8 cellular contexts compared by ENCODE assay signal in genomic region chr11:75814686-75815344, GRCh38. TPM values are rescaled to one million over a fixed set of nuclear protein-coding genes. Genes with fewer than 3 reads are reported as not detected.
DNase-seq lines count a peak whose midpoint lies in the region; ATAC-seq lines count a peak whose summit lies in the region.

Gene UVRAG (plus strand): TSS chr11:75815210. CDS start chr11:75815408, 198 bp downstream.

- no peak within 1 kb of the TSS for H2BK5ac ChIP-seq in mesenchymal stem cell (ENCODE audit: low read depth, low read length, poor library complexity, severe bottlenecking)

- peaks cover 20% of the 10 kb centered on the region for H3K79me1 ChIP-seq in mesenchymal stem cell (replicated peaks; ENCODE audit: low read length, poor library complexity, severe bottlenecking)

- H3K4me1 ChIP-seq in NT2/D1 (ENCODE audit: insufficient read depth, insufficient read length) (no peaks in the 10 kb centered on the region), endocrine pancreas (ENCODE audit: control insufficient read depth, insufficient read depth, low read length) (peaks cover 13% of the 10 kb centered on the region), mesenchymal stem cell (ENCODE audit: control insufficient read depth, insufficient read depth, low read depth, low read length) (peaks cover 9% of the 10 kb centered on the region)

- H3K27me3 Mint-ChIP-seq in activated CD8-positive, alpha-beta memory T cell treated with anti-CD3 and anti-CD28 coated beads, Interleukin-2, amount 10 ng/mL, durations not matched to agents 7 days and 5 days, result no peaks in the 10 kb centered on the region

- H3K27ac ChIP-seq in mesenchymal stem cell (ENCODE audit: low read length, poor library complexity, severe bottlenecking), result peak within 1 kb of the TSS; percentile 68

- H2BK120ac ChIP-seq in mesenchymal stem cell (ENCODE audit: low read depth, low read length), result peak within 1 kb of the TSS; percentile 55

- H3K4me1 Mint-ChIP-seq in activated CD8-positive, alpha-beta memory T cell treated with anti-CD3 and anti-CD28 coated beads, Interleukin-2, amount 10 ng/mL, durations not matched to agents 7 days and 5 days, result peaks cover 15% of the 10 kb centered on the region

- H3K4ac ChIP-seq in mesenchymal stem cell (ENCODE audit: low read depth in 1 of 2, low read length in 2 of 2), result peak within 1 kb of the TSS; percentile 91 to 94

- peak within 1 kb of the TSS; percentile 86 for H2BK15ac ChIP-seq in mesenchymal stem cell (ENCODE audit: low read depth, poor library complexity, severe bottlenecking)

- CTCF ChIA-PET in activated CD8-positive, alpha-beta memory T cell treated with anti-CD3 and anti-CD28 coated beads, Interleukin-2, amount 10 ng/mL, durations not matched to agents 7 days and 5 days (lab: Charles Lee), result interaction anchor here (0.9 to 4.9 kb wide), 5 partner anchors 12 to 394 kb away, joined by 3 to 52 read pairs (median 6); no protein-coding TSS in a partner anchor

- peak within 1 kb of the TSS in 1 of 2 experiments; percentile 83 for H3K23ac ChIP-seq in mesenchymal stem cell (ENCODE audit: low read length in 2 of 2)

- H3K27ac Mint-ChIP-seq in activated CD8-positive, alpha-beta memory T cell treated with anti-CD3 and anti-CD28 coated beads, Interleukin-2, amount 10 ng/mL, durations not matched to agents 7 days and 5 days, result peak within 1 kb of the TSS; percentile 94

- peak within 1 kb of the TSS; percentile 97 for H3K4me2 ChIP-seq in mesenchymal stem cell (ENCODE audit: low read length, poor library complexity, severe bottlenecking)

- no peaks in the 10 kb centered on the region for H3K9me3 Mint-ChIP-seq in activated CD8-positive, alpha-beta memory T cell treated with anti-CD3 and anti-CD28 coated beads, Interleukin-2, amount 10 ng/mL, durations not matched to agents 7 days and 5 days (ENCODE audit: low read depth)

- peak within 1 kb of the TSS; percentile 83 for H2AFZ ChIP-seq in mesenchymal stem cell (ENCODE audit: low read depth, low read length)

- H2AK5ac ChIP-seq in mesenchymal stem cell (ENCODE audit: low read length, severe bottlenecking), result no peak within 1 kb of the TSS

- H3K9me3 ChIP-seq in NT2/D1 (ENCODE audit: insufficient read depth, low read length) (no peaks in the 10 kb centered on the region), endocrine pancreas (ENCODE audit: control insufficient read depth, low read length) (no peaks in the 10 kb centered on the region), mesenchymal stem cell (ENCODE audit: control insufficient read depth, low read length) (no peaks in the 10 kb centered on the region)

- H4K8ac ChIP-seq in mesenchymal stem cell (ENCODE audit: low read length), result peak within 1 kb of the TSS; percentile 73

- DNase-seq in COR-L47 (lab: John Stamatoyannopoulos, UW) (peak; percentile 99), HUDEP-2 (lab: John Stamatoyannopoulos, UW; ENCODE audit: unreplicated experiment in 76 of 76) (peak; percentile 37 to 100 (median 99)), NT2/D1 (ENCODE audit: low read depth, low spot score) (peak; percentile 95), mesenchymal stem cell (peak; percentile 100)
- peak; percentile 99 for DNase-seq in activated CD8-positive, alpha-beta memory T cell treated with anti-CD3 and anti-CD28 coated beads, Interleukin-2, amount 10 ng/mL, durations not matched to agents 7 days and 5 days
- peak; percentile 95 for DNase-seq in stimulated activated CD8-positive, alpha-beta memory T cell treated with anti-CD3 and anti-CD28 coated beads, Interleukin-12 subunit alpha, Interleukin-12 subunit beta, amount 100 ng/mL, for 4 hours (ENCODE audit: low read depth)

- H2BK12ac ChIP-seq in mesenchymal stem cell (ENCODE audit: low read length in 2 of 2), result peak within 1 kb of the TSS in 1 of 2 experiments; percentile 80

- H4K91ac ChIP-seq in mesenchymal stem cell (ENCODE audit: low read length), result peak within 1 kb of the TSS; percentile 76

- peak within 1 kb of the TSS in 1 of 2 experiments; percentile 85 for H3K14ac ChIP-seq in mesenchymal stem cell (ENCODE audit: low read length in 2 of 2)

- H3K27me3 ChIP-seq in NT2/D1 (ENCODE audit: insufficient read depth, insufficient read length) (no peaks in the 10 kb centered on the region), endocrine pancreas (ENCODE audit: control insufficient read depth, insufficient read depth, low read length) (no peaks in the 10 kb centered on the region), mesenchymal stem cell (ENCODE audit: control insufficient read depth in 1 of 2, insufficient read depth in 1 of 2, low read length in 2 of 2) (peaks cover 0 to 3% of the 10 kb centered on the region in 2 experiments)

- H3K9ac ChIP-seq in NT2/D1 (ENCODE audit: insufficient read length, low read depth) (peak within 1 kb of the TSS; percentile 80), endocrine pancreas (ENCODE audit: control insufficient read depth, insufficient read depth, low read length) (peak within 1 kb of the TSS; percentile 93), mesenchymal stem cell (ENCODE audit: low read length) (peak within 1 kb of the TSS; percentile 92)

- peaks cover 2% of the 10 kb centered on the region for H3K36me3 Mint-ChIP-seq in activated CD8-positive, alpha-beta memory T cell treated with anti-CD3 and anti-CD28 coated beads, Interleukin-2, amount 10 ng/mL, durations not matched to agents 7 days and 5 days

- H3K4me3 Mint-ChIP-seq in activated CD8-positive, alpha-beta memory T cell treated with anti-CD3 and anti-CD28 coated beads, Interleukin-2, amount 10 ng/mL, durations not matched to agents 7 days and 5 days, result no peak within 1 kb of the TSS

- peak; percentile 64 for ATAC-seq in GM21381 (IDR thresholded peaks at IDR 0.05; ENCODE audit: unreplicated experiment)
- peak; percentile 91 for ATAC-seq in activated CD8-positive, alpha-beta memory T cell treated with anti-CD3 and anti-CD28 coated beads, Interleukin-2, amount 10 ng/mL, durations not matched to agents 7 days and 5 days

- H3K36me3 ChIP-seq in NT2/D1 (ENCODE audit: insufficient read depth, insufficient read length, low read length) (no peaks in the 10 kb centered on the region), endocrine pancreas (ENCODE audit: control insufficient read depth, insufficient read depth, low read length) (no peaks in the 10 kb centered on the region), mesenchymal stem cell (ENCODE audit: control insufficient read depth in 1 of 2, insufficient read depth in 2 of 2, low read depth in 1 of 2, low read length in 2 of 2) (no peaks in the 10 kb centered on the region)

- H3K18ac ChIP-seq in mesenchymal stem cell (ENCODE audit: low read depth in 1 of 2, low read length in 2 of 2), result peak within 1 kb of the TSS; percentile 94 to 97

- WGBS in mesenchymal stem cell, result under 1% methylated on average over 28 of the region's 39 CpGs

- H3K4me3 ChIP-seq in NT2/D1 (ENCODE audit: insufficient read length, low read depth) (peak within 1 kb of the TSS; percentile 76), endocrine pancreas (ENCODE audit: control insufficient read depth, insufficient read depth, low read length) (peak within 1 kb of the TSS; percentile 87), mesenchymal stem cell (ENCODE audit: insufficient read depth in 1 of 2, low read depth in 1 of 2, low read length in 2 of 2) (peak within 1 kb of the TSS; percentile 87 to 88)

RNA-seq across cellular contexts. Expression of gene UVRAG, which starts in this region (rescaled TPM):
- total RNA-seq in activated CD8-positive, alpha-beta memory T cell treated with anti-CD3 and anti-CD28 coated beads, Interleukin-2, amount 10 ng/mL, durations not matched to agents 7 days and 5 days, result 10 to 100 TPM; 17.4 to 25.5 TPM
- polyA plus RNA-seq in mesenchymal stem cell (2013, experiment 1 of 2), result 10.1 TPM
- polyA plus RNA-seq in mesenchymal stem cell (2013, experiment 2 of 2), result 10.5 TPM

Comparison
In these comparisons a context has a peak if more than half of its experiments do, and no peak if none do; other contexts are left out.
1. Peak in every context shown above with its lines: DNase-seq, ATAC-seq, H3K4me3 ChIP-seq and H3K27ac ChIP-seq.